In the genomic region with DNA sequence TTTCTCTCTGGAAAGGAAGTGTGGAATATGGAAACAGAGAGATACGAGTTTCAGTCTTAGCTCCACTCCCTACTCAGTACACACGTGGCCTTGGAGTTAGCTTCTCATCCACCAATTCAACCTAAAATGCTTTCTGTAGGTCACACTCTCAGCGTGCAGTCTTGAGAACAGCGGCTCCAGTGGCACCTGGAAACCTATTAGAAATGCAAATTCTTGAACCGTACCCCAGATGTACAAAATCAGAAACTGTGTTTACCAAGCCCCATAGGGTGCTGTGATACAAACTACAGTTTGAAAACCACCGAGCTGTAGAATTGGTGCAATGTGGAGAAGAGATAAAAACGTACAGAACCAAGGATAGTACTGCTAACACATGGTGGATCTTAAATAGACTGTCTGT, we compare ENCODE assay signal across 19 cellular contexts.
"Had no signal": no experiment of that assay in that cellular context is flagged by ENCODE, and none has a peak within 500 bp of the region (broad histone marks: within the 10 kb centered on the region; RNA-seq: fewer than 3 reads in every experiment).

No MANE protein-coding gene starts in this region.

- H3K27me3 ChIP-seq: body of pancreas, cardiac muscle cell, heart left ventricle, transverse colon had no signal

- H3K4me1 Mint-ChIP-seq: neural crest cell had no signal

- H3K27ac Mint-ChIP-seq: activated CD4-positive, alpha-beta memory T cell treated with anti-CD3 and anti-CD28 coated beads for 36 hours; activated naive CD4-positive, alpha-beta T cell treated with anti-CD3 and anti-CD28 coated beads, Interleukin-2, amount 50 U/mL, for 24 hours; stimulated activated naive B cell treated with anti-CD40 and anti-IgM and Interleukin-4, amounts not matched to agents 10 μg/mL and 1 μg/mL and 100 μg/mL, for 72 hours had no signal

- H3K4me1 ChIP-seq: body of pancreas, heart left ventricle, transverse colon had no signal

- ATAC-seq: body of pancreas; heart left ventricle; left colon; mucosa of descending colon; sciatic nerve; stimulated activated naive B cell treated with anti-CD40 and anti-IgM and Interleukin-4, amounts not matched to agents 10 μg/mL and 1 μg/mL and 100 μg/mL, for 72 hours had no signal

- H3K36me3 Mint-ChIP-seq: activated naive CD4-positive, alpha-beta T cell treated with anti-CD3 and anti-CD28 coated beads, Interleukin-2, amount 50 U/mL, for 24 hours had no signal

- H3K27me3 Mint-ChIP-seq: activated CD4-positive, alpha-beta memory T cell treated with anti-CD3 and anti-CD28 coated beads for 36 hours; activated naive CD4-positive, alpha-beta T cell treated with anti-CD3 and anti-CD28 coated beads, Interleukin-2, amount 50 U/mL, for 24 hours; stimulated activated naive B cell treated with anti-CD40 and anti-IgM and Interleukin-4, amounts not matched to agents 10 μg/mL and 1 μg/mL and 100 μg/mL, for 72 hours had no signal

- H3K36me3 ChIP-seq: cardiac muscle cell, heart left ventricle, transverse colon had no signal

- H3K4me3 ChIP-seq: body of pancreas, cardiac muscle cell, heart left ventricle, mucosa of descending colon, transverse colon had no signal

- H3K27ac ChIP-seq: body of pancreas, cardiac muscle cell, epithelial cell of prostate, heart left ventricle, transverse colon had no signal

- H3K9me3 Mint-ChIP-seq: activated naive CD4-positive, alpha-beta T cell treated with anti-CD3 and anti-CD28 coated beads, Interleukin-2, amount 50 U/mL, for 24 hours had no signal

- H3K4me3 Mint-ChIP-seq: activated CD4-positive, alpha-beta memory T cell treated with anti-CD3 and anti-CD28 coated beads for 36 hours; activated naive CD4-positive, alpha-beta T cell treated with anti-CD3 and anti-CD28 coated beads, Interleukin-2, amount 50 U/mL, for 24 hours; neural crest cell; stimulated activated naive B cell treated with anti-CD40 and anti-IgM and Interleukin-4, amounts not matched to agents 10 μg/mL and 1 μg/mL and 100 μg/mL, for 72 hours had no signal

- DNase-seq: activated CD4-positive, alpha-beta memory T cell treated with anti-CD3 and anti-CD28 coated beads for 36 hours; activated gamma-delta T cell treated with Interleukin-2 at 50 U/mL for 16 hours; activated T-cell treated with anti-CD3 and anti-CD28 coated beads for 4 hours; anterior cingulate cortex; body of pancreas; heart left ventricle; left colon; mesenchymal stem cell; mucosa of descending colon; small intestine; stimulated activated CD4-positive, alpha-beta T cell treated with anti-CD3 and anti-CD28 coated beads, Interleukin-15, amount 100 ng/mL, for 24 hours; stimulated activated naive B cell treated with anti-CD40 and anti-IgM and Interleukin-4, amounts not matched to agents 10 μg/mL and 1 μg/mL and 100 μg/mL, for 72 hours; T-helper 9 cell; transverse colon had no signal
